In genomic region chr14:21023174-21023573, GRCh38 we compare ENCODE assay signal across 13 cellular contexts. TPM values are rescaled to one million over a fixed set of nuclear protein-coding genes. Genes with fewer than 3 reads are reported as not detected.
DNase-seq lines count a peak whose midpoint lies in the region; ATAC-seq and TF ChIP-seq lines count a peak whose summit lies in the region.
"Had no signal": no experiment of that assay in that cellular context is flagged by ENCODE, and none has a peak within 500 bp of the region (broad histone marks: within the 10 kb centered on the region; RNA-seq: fewer than 3 reads in every experiment).

No MANE protein-coding gene starts in this region.

- H3K4me1 Mint-ChIP-seq in T-cell (peaks cover 18 to 25% (median 18%) of the 10 kb centered on the region in 3 donors), osteocyte (ENCODE audit: unreplicated experiment) (peaks cover 9% of the 10 kb centered on the region)

- H3K36me3 Mint-ChIP-seq in T-cell (peaks cover 19% of the 10 kb centered on the region), osteocyte (ENCODE audit: unreplicated experiment) (no peaks in the 10 kb centered on the region)

- H3K9ac ChIP-seq in parathyroid adenoma = no peak overlapping the region

- intact Hi-C loops in right cardiac atrium (cut with DNase I) = no loop called here

- DNase-seq in Ammon's horn (ENCODE audit: low spot score) = peak; percentile 81
- DNase-seq in T-cell = no peak
- DNase-seq in right cardiac atrium = peak in 2 of 3 donors; percentile 56 to 64
- no peak for DNase-seq in osteocyte (ENCODE audit: extremely low spot score, unreplicated experiment)
- no peak for DNase-seq in NCI-H526 (lab: John Stamatoyannopoulos, UW)
- DNase-seq in activated gamma-delta T cell (lab: John Stamatoyannopoulos, UW) = no peak
- DNase-seq: activated CD8-positive, alpha-beta memory T cell treated with anti-CD3 and anti-CD28 coated beads, Interleukin-2, amount 50 U/mL, for 4 hours; NCI-H187 treated with DMSO at 0.1 percent for 48 hours; OCI-M1; T-helper 2 cell had no signal

- TF ChIP-seq CTCF in parathyroid adenoma (IDR thresholded peaks at IDR 0.05) = no peak
- no peak for TF ChIP-seq CTCF in osteocyte (IDR thresholded peaks at IDR 0.05)

- H3K4me3 ChIP-seq in right cardiac atrium (ENCODE audit: low read length) (peak overlapping the region; percentile 90), parathyroid adenoma (ENCODE audit: low read depth, low read length) (peak overlapping the region; percentile 92)

- H3K4me3 Mint-ChIP-seq in T-cell (peak overlapping the region; percentile 17 to 91 (median 89)), osteocyte (ENCODE audit: unreplicated experiment) (no peak overlapping the region)

- POLR2A ChIA-PET in T-cell (lab: Charles Lee) = no interaction called here

- H3K79me2 ChIP-seq in parathyroid adenoma = peaks cover 12% of the 10 kb centered on the region

- H3K27ac ChIP-seq in right cardiac atrium (ENCODE audit: low read length) (peak overlapping the region; percentile 87), parathyroid adenoma (peak overlapping the region; percentile 87)

- no peaks in the 10 kb centered on the region for H3K9me3 Mint-ChIP-seq in T-cell
- H3K9me3 Mint-ChIP-seq in osteocyte (ENCODE audit: unreplicated experiment) = no peaks in the 10 kb centered on the region

- ATAC-seq in T-cell (replicated peaks in 1 of 4) (no peak), right cardiac atrium (no peak), HG02610 (IDR thresholded peaks at IDR 0.05; ENCODE audit: unreplicated experiment) (no peak)

- H3K27me3 Mint-ChIP-seq in T-cell = peaks cover 0 to 2% of the 10 kb centered on the region in 2 donors
- peaks cover 39% of the 10 kb centered on the region for H3K27me3 Mint-ChIP-seq in osteocyte (ENCODE audit: unreplicated experiment)

- H3K9me3 ChIP-seq in right cardiac atrium (ENCODE audit: control insufficient read depth, low read length) = no peaks in the 10 kb centered on the region
- H3K9me3 ChIP-seq in parathyroid adenoma (ENCODE audit: control insufficient read depth, low read length) = no peaks in the 10 kb centered on the region

- 26% methylated on average over 7 of the region's 7 CpGs for WGBS in right cardiac atrium

- CTCF ChIA-PET in T-cell (lab: Charles Lee) = interaction anchor here (0.7 to 1.0 kb wide), 3 partner anchors 8 to 81 kb away, joined by 3 to 4 read pairs (median 3); no protein-coding TSS in a partner anchor

- peak overlapping the region; percentile 95 for H3K4me2 ChIP-seq in parathyroid adenoma (ENCODE audit: low read length)

- H2AFZ ChIP-seq in parathyroid adenoma = no peak overlapping the region

- H3K27ac Mint-ChIP-seq in T-cell = no peak overlapping the region
- no peak overlapping the region for H3K27ac Mint-ChIP-seq in osteocyte (ENCODE audit: unreplicated experiment)

- H3K4me1 ChIP-seq in right cardiac atrium (ENCODE audit: control insufficient read depth, insufficient read depth, low read length) = peaks cover 12% of the 10 kb centered on the region
- H3K4me1 ChIP-seq in parathyroid adenoma = peaks cover 20% of the 10 kb centered on the region

- no peaks in the 10 kb centered on the region for H3K27me3 ChIP-seq in right cardiac atrium (ENCODE audit: control insufficient read depth, insufficient read depth)
- H3K27me3 ChIP-seq in parathyroid adenoma (ENCODE audit: control insufficient read depth, insufficient read depth, low read length) = no peaks in the 10 kb centered on the region

- no peaks in the 10 kb centered on the region for H3K36me3 ChIP-seq in parathyroid adenoma (ENCODE audit: control insufficient read depth, insufficient read depth, low read length)

RNA-seq across cellular contexts. Expression of gene NDRG2, which starts 1.7 kb away (rescaled TPM):
- 10 to 100 TPM; 26.1 to 28.2 (median 27.1) TPM for total RNA-seq in T-cell
- 100 to 1,000 TPM; 219 to 368 (median 330) TPM for total RNA-seq in right cardiac atrium
- 351 TPM for polyA plus RNA-seq in right cardiac atrium
- 8.0 and 8.6 TPM in 2 replicates for total RNA-seq in osteocyte

RNA-seq across cellular contexts. Expression of gene TPPP2, which starts 6.8 kb away (rescaled TPM):
- not detected for total RNA-seq in T-cell
- total RNA-seq in right cardiac atrium = 1 to 10 TPM in 3 of 4 donors, under 1 TPM in 1; 0.56 to 1.7 (median 1.1) TPM
- polyA plus RNA-seq in right cardiac atrium = 0.43 TPM
- not detected in 2 replicates for total RNA-seq in osteocyte
- polyA plus RNA-seq: AG04450 had no signal

RNA-seq across cellular contexts. Expression of gene RNASE13, which starts 11.4 kb away (rescaled TPM):
- total RNA-seq in T-cell (not detected), right cardiac atrium (not detected), osteocyte (not detected in 2 replicates)
- polyA plus RNA-seq in right cardiac atrium = not detected
- polyA plus RNA-seq: AG04450 had no signal

RNA-seq across cellular contexts. Expression of gene RNASE7, which starts 19.0 kb away (rescaled TPM):
- total RNA-seq in T-cell = not detected
- total RNA-seq in right cardiac atrium = not detected
- polyA plus RNA-seq in right cardiac atrium = not detected
- total RNA-seq in osteocyte = not detected in 2 replicates
- polyA plus RNA-seq: AG04450 had no signal

RNA-seq across cellular contexts. Expression of gene SLC39A2, which starts 24.1 kb away (rescaled TPM):
- total RNA-seq in T-cell (under 1 TPM in 1 of 5 donors, not detected in 4; 0.35 TPM), right cardiac atrium (under 1 TPM in 2 of 4 donors, not detected in 2; 0.29 to 0.35 TPM), osteocyte (0.60 and 1.1 TPM in 2 replicates)
- polyA plus RNA-seq in right cardiac atrium = 0.16 TPM

Comparison
In these comparisons a context has a peak if more than half of its experiments do, and no peak if none do; other contexts are left out.
1. DNase-seq: peak in Ammon's horn (single experiment) and right cardiac atrium (2 of 3); none in T-cell (0 of 34), osteocyte (single experiment), NCI-H526 (0 of 2) and activated gamma-delta T cell (single experiment).
2. RNA of gene NDRG2, which starts 1.7 kb away (total RNA-seq): 219 to 368 TPM in right cardiac atrium; 26.1 to 28.2 TPM in T-cell and 8.0 to 8.6 TPM in osteocyte; every median in the first group is over 4 times any median in the second.